ENCODE assay signal across 8 cellular contexts in the genomic region with DNA sequence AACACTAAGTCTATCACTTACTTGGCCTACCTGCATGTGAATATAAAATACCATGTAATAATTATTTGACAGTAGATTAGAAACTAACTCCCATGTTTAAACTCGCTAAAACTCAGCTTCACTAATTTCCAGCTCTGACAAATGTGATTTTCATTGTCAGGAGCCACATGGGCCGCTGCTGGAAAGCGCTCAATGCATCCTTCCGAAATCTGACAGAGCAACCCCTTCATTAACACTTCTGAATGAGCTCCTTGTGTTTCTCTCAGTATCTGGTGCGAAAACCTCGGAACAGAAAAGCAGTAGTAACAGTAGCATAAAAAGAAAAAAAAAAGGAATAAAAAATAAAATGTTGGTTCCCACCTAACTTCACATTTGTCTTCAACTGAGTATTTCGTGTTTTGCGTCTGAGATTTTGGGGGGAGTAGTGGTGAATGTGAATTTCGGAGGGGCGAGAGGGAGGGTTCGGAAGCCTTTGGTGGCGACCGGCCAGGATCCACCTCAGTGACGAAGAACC. TPM values are rescaled to one million over a fixed set of nuclear protein-coding genes. Genes with fewer than 3 reads are reported as not detected.
DNase-seq lines count a peak whose midpoint lies in the region; ATAC-seq and TF ChIP-seq lines count a peak whose summit lies in the region.

No MANE protein-coding gene starts in this region.

- no peak for TF ChIP-seq CTCF in heart right ventricle (IDR thresholded peaks at IDR 0.05)

- H3K27me3 Mint-ChIP-seq in activated naive CD8-positive, alpha-beta T cell treated with anti-CD3 and anti-CD28 coated beads, Interleukin-2, amount 50 U/mL, for 24 hours: no peaks in the 10 kb centered on the region
- H3K27me3 Mint-ChIP-seq in stimulated activated memory B cell treated with anti-CD40 and anti-IgM and Interleukin-4, amounts not matched to agents 10 μg/mL and 1 μg/mL and 100 μg/mL, for 72 hours: no peaks in the 10 kb centered on the region

- H3K9me3 ChIP-seq in heart right ventricle (no peaks in the 10 kb centered on the region), iPS-20b (ENCODE audit: insufficient read depth, low read depth, low read length) (no peaks in the 10 kb centered on the region)

- intact Hi-C loops in heart right ventricle (cut with DNase I) (loop anchor here in 7 of 10 donors (1.0 to 10.0 kb wide), 8 partner anchors 73 to 213 kb away; partner anchors contain the start of genes AGBL2 (in 4 of the 7), NUP160 (in 4 of the 7) and FNBP4 (in 1 of the 7)), Right ventricle myocardium inferior (cut with DNase I) (loop anchor here (5.0 kb wide), 2 partner anchors 81 to 206 kb away; partner anchors contain the start of gene NUP160)

- DNase-seq in heart right ventricle (no peak), Right ventricle myocardium inferior (ENCODE audit: missing footprints) (no peak), ecto neural progenitor cell (ENCODE audit: low spot score) (no peak), activated gamma-delta T cell (lab: John Stamatoyannopoulos, UW) (no peak)
- DNase-seq in activated naive CD8-positive, alpha-beta T cell treated with anti-CD3 and anti-CD28 coated beads, Interleukin-2, amount 50 U/mL, for 24 hours: no peak
- DNase-seq in stimulated activated CD4-positive, alpha-beta T cell treated with anti-CD3 and anti-CD28 coated beads, Interleukin-1b, Interleukin-23, amount 100 ng/mL, for 48 hours: no peak

- H3K36me3 Mint-ChIP-seq in activated naive CD8-positive, alpha-beta T cell treated with anti-CD3 and anti-CD28 coated beads, Interleukin-2, amount 50 U/mL, for 24 hours (ENCODE audit: low read depth): peaks cover 22% of the 10 kb centered on the region
- H3K36me3 Mint-ChIP-seq in stimulated activated memory B cell treated with anti-CD40 and anti-IgM and Interleukin-4, amounts not matched to agents 10 μg/mL and 1 μg/mL and 100 μg/mL, for 72 hours: peaks cover 13% of the 10 kb centered on the region

- H3K9me3 Mint-ChIP-seq in activated naive CD8-positive, alpha-beta T cell treated with anti-CD3 and anti-CD28 coated beads, Interleukin-2, amount 50 U/mL, for 24 hours: no peaks in the 10 kb centered on the region
- no peaks in the 10 kb centered on the region for H3K9me3 Mint-ChIP-seq in stimulated activated memory B cell treated with anti-CD40 and anti-IgM and Interleukin-4, amounts not matched to agents 10 μg/mL and 1 μg/mL and 100 μg/mL, for 72 hours

- H3K27me3 ChIP-seq in heart right ventricle: no peaks in the 10 kb centered on the region
- H3K27me3 ChIP-seq in iPS-20b (ENCODE audit: insufficient read depth, low read length): no peaks in the 10 kb centered on the region

- H3K27ac ChIP-seq in heart right ventricle (peak overlapping the region; percentile 12 to 97 (median 90)), iPS-20b (ENCODE audit: low read length) (peak overlapping the region; percentile 45)

- H3K36me3 ChIP-seq in heart right ventricle: peaks cover 0 to 33% (median 0%) of the 10 kb centered on the region in 9 donors
- H3K36me3 ChIP-seq in iPS-20b (ENCODE audit: insufficient read depth, low read depth, low read length): peaks cover 27% of the 10 kb centered on the region

- peaks cover 24% of the 10 kb centered on the region for H3K4me1 Mint-ChIP-seq in activated naive CD8-positive, alpha-beta T cell treated with anti-CD3 and anti-CD28 coated beads, Interleukin-2, amount 50 U/mL, for 24 hours
- peaks cover 28% of the 10 kb centered on the region for H3K4me1 Mint-ChIP-seq in stimulated activated memory B cell treated with anti-CD40 and anti-IgM and Interleukin-4, amounts not matched to agents 10 μg/mL and 1 μg/mL and 100 μg/mL, for 72 hours

- ATAC-seq in heart right ventricle (no peak), Right ventricle myocardium inferior (no peak)
- no peak for ATAC-seq in activated naive CD8-positive, alpha-beta T cell treated with anti-CD3 and anti-CD28 coated beads, Interleukin-2, amount 50 U/mL, for 24 hours
- ATAC-seq in stimulated activated memory B cell treated with anti-CD40 and anti-IgM and Interleukin-4, amounts not matched to agents 10 μg/mL and 1 μg/mL and 100 μg/mL, for 72 hours: no peak

- H3K4me1 ChIP-seq in heart right ventricle: peaks cover 2 to 23% (median 20%) of the 10 kb centered on the region in 9 donors
- peaks cover 5% of the 10 kb centered on the region; the same call in 1 of the 2 replicates for H3K4me1 ChIP-seq in iPS-20b (ENCODE audit: insufficient read depth, low read length)

- H3K4me3 Mint-ChIP-seq in activated naive CD8-positive, alpha-beta T cell treated with anti-CD3 and anti-CD28 coated beads, Interleukin-2, amount 50 U/mL, for 24 hours: peak overlapping the region; percentile 98
- peak overlapping the region; percentile 97 for H3K4me3 Mint-ChIP-seq in stimulated activated memory B cell treated with anti-CD40 and anti-IgM and Interleukin-4, amounts not matched to agents 10 μg/mL and 1 μg/mL and 100 μg/mL, for 72 hours

- WGBS in heart right ventricle, 2 donors: 5 to 7% methylated on average over 14 of the region's 14 CpGs

- peak overlapping the region; percentile 94 for H3K9ac ChIP-seq in iPS-20b (ENCODE audit: low read depth, low read length)

- H3K4me3 ChIP-seq in heart right ventricle (peak overlapping the region; percentile 49 to 98 (median 79)), iPS-20b (ENCODE audit: low read length) (peak overlapping the region; percentile 80)

- peak overlapping the region; percentile 97 for H3K27ac Mint-ChIP-seq in activated naive CD8-positive, alpha-beta T cell treated with anti-CD3 and anti-CD28 coated beads, Interleukin-2, amount 50 U/mL, for 24 hours
- peak overlapping the region; percentile 96 for H3K27ac Mint-ChIP-seq in stimulated activated memory B cell treated with anti-CD40 and anti-IgM and Interleukin-4, amounts not matched to agents 10 μg/mL and 1 μg/mL and 100 μg/mL, for 72 hours

RNA-seq across cellular contexts. Expression of gene MTCH2, which starts 0.7 kb away (rescaled TPM):
- total RNA-seq in heart right ventricle: 100 to 1,000 TPM in 7 of 10 donors, 10 to 100 TPM in 3; 90.7 to 137 (median 104) TPM
- 100 to 1,000 TPM in 1 of 2 donors, 10 to 100 TPM in 1; 23.8 to 114 TPM for polyA plus RNA-seq in heart right ventricle
- total RNA-seq in Right ventricle myocardium inferior: 103 TPM

RNA-seq across cellular contexts. Expression of gene C1QTNF4, which starts 47.4 kb away (rescaled TPM):
- under 1 TPM in 9 of 10 donors, not detected in 1; 0.15 to 0.85 (median 0.37) TPM for total RNA-seq in heart right ventricle
- 1 to 10 TPM; 1.2 to 1.4 TPM for polyA plus RNA-seq in heart right ventricle
- total RNA-seq in Right ventricle myocardium inferior: 0.24 TPM

RNA-seq across cellular contexts. Expression of gene FAM180B, which starts 55.2 kb away (rescaled TPM):
- 1 to 10 TPM in 1 of 10 donors, under 1 TPM in 4, not detected in 5; 0.19 to 1.0 (median 0.24) TPM for total RNA-seq in heart right ventricle
- under 1 TPM in 1 of 2 donors, not detected in 1; 0.07 TPM for polyA plus RNA-seq in heart right ventricle
- 0.22 TPM for total RNA-seq in Right ventricle myocardium inferior
